In the genomic region with DNA sequence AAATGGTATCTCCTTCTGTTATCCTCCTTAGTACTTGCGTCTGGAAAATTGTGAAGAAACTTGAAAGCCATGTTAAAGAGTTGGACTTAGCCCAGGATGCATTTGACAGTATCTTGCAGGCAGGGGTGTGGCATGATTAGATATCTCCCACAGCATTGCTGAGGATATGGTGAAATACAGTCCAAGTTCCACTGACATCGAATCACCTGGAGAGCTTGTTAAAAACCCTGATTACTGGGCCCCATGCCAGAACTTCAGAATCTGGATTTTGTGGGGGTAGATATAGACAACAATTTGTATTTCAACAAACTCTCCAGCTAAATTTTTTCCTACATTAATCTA, we compare ENCODE assay signal across 19 cellular contexts.
DNase-seq lines count a peak whose midpoint lies in the region; ATAC-seq, FAIRE-seq and TF ChIP-seq lines count a peak whose summit lies in the region.
"Had no signal": no experiment of that assay in that cellular context is flagged by ENCODE, and none has a peak within 500 bp of the region (broad histone marks: within the 10 kb centered on the region; RNA-seq: fewer than 3 reads in every experiment).

No MANE protein-coding gene starts in this region.

- H3K18ac ChIP-seq in mesendoderm (ENCODE audit: low read length): no peak overlapping the region

- no peaks in the 10 kb centered on the region for H4K20me1 ChIP-seq in K562 (replicated peaks; ENCODE audit: control insufficient read depth, insufficient read depth, low read length)
- H4K20me1 ChIP-seq: BLaER1 had no signal

- TF ChIP-seq POLR2A in K562 (conservative IDR thresholded peaks at IDR 0.05): no peak

- no peaks in the 10 kb centered on the region for H3K79me2 ChIP-seq in K562 (ENCODE audit: control insufficient read depth, insufficient read depth, low read length)
- H3K79me2 ChIP-seq in mesendoderm (ENCODE audit: control insufficient read depth, insufficient read depth, low read length): no peaks in the 10 kb centered on the region

- H3K4ac ChIP-seq in mesendoderm (ENCODE audit: low read depth, low read length): no peak overlapping the region

- no peaks in the 10 kb centered on the region for H3K79me1 ChIP-seq in mesendoderm (ENCODE audit: low read length)

- no peak for TF ChIP-seq CTCF in K562 (IDR thresholded peaks at IDR 0.05 in 2 of 3, conservative IDR thresholded peaks at IDR 0.05 in 1 of 3; ENCODE audit: insufficient read depth in 2 of 3, low read depth in 1 of 3, low read length in 3 of 3)

- no peak for TF ChIP-seq EP300 in K562 (IDR thresholded peaks at IDR 0.05; ENCODE audit: low read length)

- H3K23ac ChIP-seq in mesendoderm (ENCODE audit: low read length): no peak overlapping the region

- no peak overlapping the region for H2AK5ac ChIP-seq in mesendoderm (ENCODE audit: low read length)

- H3K9ac ChIP-seq in K562 (ENCODE audit: insufficient read depth in 1 of 2, low read depth in 2 of 2, low read length in 2 of 2) (no peak overlapping the region), mesendoderm (ENCODE audit: low read length) (no peak overlapping the region)
- H3K9ac ChIP-seq: BLaER1 had no signal

- H3K36me3 ChIP-seq in K562 (ENCODE audit: control insufficient read depth, insufficient read depth, low read length) (no peaks in the 10 kb centered on the region), mesendoderm (ENCODE audit: control insufficient read depth, insufficient read depth, low read length) (no peaks in the 10 kb centered on the region), small intestine (ENCODE audit: control insufficient read depth in 2 of 2, insufficient read depth in 2 of 2, low read length in 2 of 2) (no peaks in the 10 kb centered on the region)
- H3K36me3 ChIP-seq: BLaER1 had no signal

- H2BK120ac ChIP-seq in mesendoderm (ENCODE audit: low read depth, low read length): no peak overlapping the region

- no peaks in the 10 kb centered on the region for H3K9me1 ChIP-seq in K562 (ENCODE audit: control insufficient read depth, insufficient read depth, low read length)

- no peak for TF ChIP-seq RAD21 in K562 (CRISPR knock-in tag; conservative IDR thresholded peaks at IDR 0.05 in 1 of 2, IDR thresholded peaks at IDR 0.05 in 1 of 2)

- CTCF ChIA-PET in K562 (lab: Yijun Ruan, JAX; ENCODE audit: low intra/inter-chr PET ratio): no interaction called here

- no peak overlapping the region for H2BK15ac ChIP-seq in mesendoderm (replicated peaks; ENCODE audit: low read depth)

- H3K4me3 ChIP-seq in K562 (no peak overlapping the region), mesendoderm (ENCODE audit: low read length) (no peak overlapping the region), small intestine (ENCODE audit: low read depth in 1 of 2, low read length in 2 of 2) (no peak overlapping the region)
- H3K4me3 ChIP-seq: BLaER1, testis had no signal

- H3K4me1 ChIP-seq in K562 (replicated peaks in 1 of 2; ENCODE audit: control insufficient read depth in 2 of 2, insufficient read depth in 2 of 2, low read length in 2 of 2) (peaks cover 0 to 5% of the 10 kb centered on the region in 2 experiments; a peak in 1 of 5 replicates), mesendoderm (ENCODE audit: control insufficient read depth, low read depth, low read length) (no peaks in the 10 kb centered on the region), small intestine (ENCODE audit: control insufficient read depth in 2 of 2, insufficient read depth in 1 of 2, low read depth in 1 of 2, low read length in 1 of 2) (peaks cover 9 to 10% of the 10 kb centered on the region in 2 donors)
- H3K4me1 ChIP-seq: testis had no signal

- POLR2A ChIA-PET in K562 (lab: Yijun Ruan, JAX): interaction anchor here (0.6 to 0.7 kb wide), 4 partner anchors 9 to 126 kb away, joined by 3 to 4 read pairs (median 3); no protein-coding TSS in a partner anchor

- in situ Hi-C loops in K562 (cut with MboI): no loop called here

- H3K9me3 ChIP-seq in K562 (replicated peaks; ENCODE audit: control insufficient read depth, insufficient read depth, low read depth, low read length) (no peaks in the 10 kb centered on the region), small intestine (ENCODE audit: control insufficient read depth, low read depth) (no peaks in the 10 kb centered on the region)
- H3K9me3 ChIP-seq: BLaER1, testis had no signal

- 4% methylated on average over 2 of the region's 2 CpGs for WGBS in K562 (ENCODE audit: insufficient coverage, low coverage, missing lambda C conversion rate)
- no CpG with 5 or more reads among the region's 2 CpGs for WGBS in mesendoderm (ENCODE audit: extremely low coverage, insufficient coverage, low lambda C conversion rate)
- 9 to 40% (median 31%) methylated on average over 2 of the region's 2 CpGs for WGBS in small intestine, 3 donors

- intact Hi-C loops in K562 (cut with micrococcal nuclease): no loop called here

- FAIRE-seq in K562 (lab: Jason Lieb, UNC) (no peak), small intestine (lab: Jason Lieb, UNC) (no peak)

- peak; percentile 14 for DNase-seq in DMS 273 (lab: John Stamatoyannopoulos, UW; ENCODE audit: unreplicated experiment)
- DNase-seq in DMS 273 treated with DMSO at 0.1 percent for 48 hours (lab: John Stamatoyannopoulos, UW): no peak
- DNase-seq in K562 (ENCODE audit: extremely low read depth in 1 of 4, low spot score in 3 of 4): no peak
- DNase-seq in mesendoderm: peak; percentile 23
- DNase-seq in small intestine: peak; percentile 97
- no peak for DNase-seq in SIG-M5 treated with dmso at 0.1 percent for 504 hours (lab: John Stamatoyannopoulos, UW; ENCODE audit: unreplicated experiment)
- DNase-seq in COLO668 (lab: John Stamatoyannopoulos, UW; ENCODE audit: unreplicated experiment): no peak
- DNase-seq in stimulated activated CD4-positive, alpha-beta T cell treated with anti-CD3 and anti-CD28 coated beads, Interleukin-1b, Interleukin-23, amount 100 ng/mL, for 48 hours: no peak
- DNase-seq: activated CD4-positive, alpha-beta T cell treated with anti-CD3 and anti-CD28 coated beads, Interleukin-2, amount 50 U/mL, for 1 hour; activated naive CD4-positive, alpha-beta T cell treated with anti-CD3 and anti-CD28 coated beads for 36 hours; activated T-cell treated with anti-CD3 and anti-CD28 coated beads for 4 hours; cortex of kidney; immature natural killer cell; NCI-H2029 treated with DMSO at 0.1 percent for 48 hours; NCI-H524; OCI-M1; testis had no signal

- H4K8ac ChIP-seq in mesendoderm (ENCODE audit: low read depth, low read length): no peak overlapping the region

- BruUV-seq in K562 (replicated peaks; lab: Mats Ljungman, UMichigan): no TSS peak

- H3K27me3 ChIP-seq in K562 (ENCODE audit: control insufficient read depth in 2 of 2, insufficient read depth in 2 of 2, low read length in 2 of 2) (peaks cover 4 to 10% of the 10 kb centered on the region in 2 experiments; a peak in 2 of 5 replicates), mesendoderm (ENCODE audit: insufficient read depth, low read length, poor library complexity) (no peaks in the 10 kb centered on the region), small intestine (ENCODE audit: control insufficient read depth in 2 of 2, insufficient read depth in 2 of 2, low read length in 2 of 2) (no peaks in the 10 kb centered on the region)
- H3K27me3 ChIP-seq: BLaER1, testis had no signal

- H3K4me2 ChIP-seq in K562 (ENCODE audit: insufficient read depth, low read length) (no peak overlapping the region), mesendoderm (ENCODE audit: low read length) (no peak overlapping the region)
- H3K4me2 ChIP-seq: BLaER1 had no signal

- H3K27ac ChIP-seq in K562 (ENCODE audit: extremely low read depth, low read depth, low read length) (no peak overlapping the region), mesendoderm (ENCODE audit: low read depth, low read length) (no peak overlapping the region), small intestine (ENCODE audit: low read depth in 1 of 2, low read length in 1 of 2) (peak overlapping the region; percentile 56 to 91)
- H3K27ac ChIP-seq: 22Rv1, BLaER1, testis had no signal

- H3K56ac ChIP-seq in mesendoderm (ENCODE audit: low read length): no peak overlapping the region

- no peak overlapping the region for H2AFZ ChIP-seq in K562 (ENCODE audit: low read depth, low read length)

- no peak overlapping the region for H2BK5ac ChIP-seq in mesendoderm (ENCODE audit: low read length)

- no peak for ATAC-seq in K562

- H4K5ac ChIP-seq in mesendoderm (ENCODE audit: low read length): no peak overlapping the region

TF ChIP-seq in K562, 482 proteins besides CTCF, POLR2A, EP300 and RAD21 (continues in another document):
- TF ChIP-seq BACH1 (tag; IDR thresholded peaks at IDR 0.05): no peak
- no peak for TF ChIP-seq BMI1 (IDR thresholded peaks at IDR 0.05; ENCODE audit: low read length)
- no peak for TF ChIP-seq CREM (IDR thresholded peaks at IDR 0.05; ENCODE audit: low read depth)
- 0 out of 2 replicates have a peak, but pooled peaks have one; percentile 16 for TF ChIP-seq NFIC (IDR thresholded peaks at IDR 0.05)

Comparison
In these comparisons a context has a peak if more than half of its experiments do, and no peak if none do; other contexts are left out.
1. DNase-seq: peak in DMS 273 (single experiment), mesendoderm (single experiment) and small intestine (single experiment); none in DMS 273 treated with DMSO at 0.1 percent for 48 hours (single experiment), K562 (0 of 4), SIG-M5 treated with dmso at 0.1 percent for 504 hours (single experiment), COLO668 (single experiment) and stimulated activated CD4-positive, alpha-beta T cell treated with anti-CD3 and anti-CD28 coated beads, Interleukin-1b, Interleukin-23, amount 100 ng/mL, for 48 hours (single experiment).
2. H3K27ac ChIP-seq: peak in small intestine (2 of 2); none in K562 (single experiment) and mesendoderm (single experiment).